Comparison of ENCODE assay signal across 8 cellular contexts in genomic region chr17:74203439-74204240, GRCh38. TPM values are rescaled to one million over a fixed set of nuclear protein-coding genes. Genes with fewer than 3 reads are reported as not detected.
DNase-seq lines count a peak whose midpoint lies in the region; ATAC-seq, FAIRE-seq and TF ChIP-seq lines count a peak whose summit lies in the region.

Gene RPL38 (plus strand): TSS chr17:74203678. CDS start chr17:74203956, 278 bp downstream.

- H3K4me2 ChIP-seq in astrocyte (ENCODE audit: low read length): peak within 1 kb of the TSS; percentile 86

- H3K36me3 Mint-ChIP-seq in astrocyte (ENCODE audit: low read depth, unreplicated experiment): peaks cover 20% of the 10 kb centered on the region

- H2AFZ ChIP-seq in astrocyte (ENCODE audit: low read depth, low read length): peak within 1 kb of the TSS; percentile 72

- H3K36me3 ChIP-seq in astrocyte (ENCODE audit: insufficient read depth, low read length) (peaks cover 33% of the 10 kb centered on the region), rectal smooth muscle tissue (ENCODE audit: control insufficient read depth, insufficient read depth, low read length) (peaks cover 18% of the 10 kb centered on the region), aorta (ENCODE audit: control insufficient read depth in 1 of 2, insufficient read depth in 2 of 2, low read length in 1 of 2) (peaks cover 0 to 2% of the 10 kb centered on the region in 2 donors)

- no peaks in the 10 kb centered on the region for H3K9me3 ChIP-seq in astrocyte (ENCODE audit: insufficient read depth, low read depth, low read length)
- H3K9me3 ChIP-seq in aorta (ENCODE audit: control insufficient read depth, low read length): no peaks in the 10 kb centered on the region

- peak; percentile 89 for TF ChIP-seq CTCF in astrocyte (IDR thresholded peaks at IDR 0.05; ENCODE audit: insufficient read depth, low read depth, low read length)

- peaks cover 22% of the 10 kb centered on the region for H3K4me1 Mint-ChIP-seq in astrocyte (ENCODE audit: low read depth, unreplicated experiment)

- peak within 1 kb of the TSS; percentile 89 for H3K27ac ChIP-seq in astrocyte (ENCODE audit: low read depth, low read length)
- H3K27ac ChIP-seq in rectal smooth muscle tissue (ENCODE audit: low read depth, low read length): peak within 1 kb of the TSS; percentile 77
- peak within 1 kb of the TSS in 1 of 2 donors; percentile 81 for H3K27ac ChIP-seq in aorta (ENCODE audit: low read depth in 1 of 2, low read length in 2 of 2)

- H3K4me1 ChIP-seq in astrocyte (ENCODE audit: insufficient read depth, low read length) (peaks cover 26% of the 10 kb centered on the region), rectal smooth muscle tissue (ENCODE audit: control insufficient read depth, insufficient read depth, low read length) (peaks cover 13% of the 10 kb centered on the region), aorta (ENCODE audit: control insufficient read depth in 1 of 2, insufficient read depth in 2 of 2, low read length in 2 of 2) (no peaks in the 10 kb centered on the region)

- H3K27me3 Mint-ChIP-seq in astrocyte (ENCODE audit: low read depth, unreplicated experiment): peaks cover 9% of the 10 kb centered on the region

- peak; percentile 62 for ATAC-seq in HG02884 (IDR thresholded peaks at IDR 0.05; ENCODE audit: unreplicated experiment)
- ATAC-seq in aorta (ENCODE audit: low FRiP score): peak; percentile 97

- 1% methylated on average over 52 to 53 of the region's 53 CpGs for WGBS in aorta, 2 donors

- H3K4me3 ChIP-seq in astrocyte (ENCODE audit: insufficient read depth, low read depth, low read length) (peak within 1 kb of the TSS; percentile 98), rectal smooth muscle tissue (ENCODE audit: low read length) (peak within 1 kb of the TSS; percentile 79), aorta (ENCODE audit: low read length in 2 of 2) (peak within 1 kb of the TSS; percentile 90 to 97)

- no peaks in the 10 kb centered on the region for H3K9me3 Mint-ChIP-seq in astrocyte (ENCODE audit: unreplicated experiment)

- peak; percentile 99 for TF ChIP-seq POLR2A in GM12891 (IDR thresholded peaks at IDR 0.05; ENCODE audit: low read depth, low read length)

- peaks cover 52% of the 10 kb centered on the region for H3K79me2 ChIP-seq in astrocyte (ENCODE audit: insufficient read depth, low read length)

- DNase-seq in GM12891 (ENCODE audit: insufficient read length, low spot score) (peak; percentile 84), NCI-H1930 (lab: John Stamatoyannopoulos, UW) (peak; percentile 97 to 99), T-helper 22 cell (ENCODE audit: low read depth) (peak; percentile 90), astrocyte (ENCODE audit: low read depth) (peak; percentile 96), hepatic stellate cell (ENCODE audit: low spot score) (peak; percentile 97), aorta (peak; percentile 97 to 98)

- H3K9ac ChIP-seq in astrocyte (ENCODE audit: low read length): peak within 1 kb of the TSS; percentile 100
- peak within 1 kb of the TSS; percentile 64 for H3K9ac ChIP-seq in rectal smooth muscle tissue (ENCODE audit: low read length)

- FAIRE-seq in GM12891 (lab: Jason Lieb, UNC) (peak; percentile 97), astrocyte (lab: Jason Lieb, UNC) (peak; percentile 92)

- H3K27me3 ChIP-seq in astrocyte (ENCODE audit: insufficient read depth, low read length): peaks cover 18% of the 10 kb centered on the region
- peaks cover 3% of the 10 kb centered on the region for H3K27me3 ChIP-seq in rectal smooth muscle tissue (ENCODE audit: control insufficient read depth, insufficient read depth, low read length)
- H3K27me3 ChIP-seq in aorta (ENCODE audit: control insufficient read depth in 1 of 2, insufficient read depth in 2 of 2, low read length in 1 of 2): no peaks in the 10 kb centered on the region

- peak within 1 kb of the TSS; percentile 100 for H3K4me3 Mint-ChIP-seq in astrocyte (ENCODE audit: unreplicated experiment)

- H3K27ac Mint-ChIP-seq in astrocyte (ENCODE audit: unreplicated experiment): peak within 1 kb of the TSS; percentile 99

- intact Hi-C loops in aorta (cut with DNase I): loop anchor here (10.0 kb wide), 2 partner anchors 161 to 559 kb away; partner anchors contain the start of genes BTBD17 (in 1 of the 2), GPR142 (in 1 of the 2) and SDK2 (in 1 of the 2)

- H4K20me1 ChIP-seq in astrocyte (ENCODE audit: insufficient read depth, low read length): peaks cover 49% of the 10 kb centered on the region

TF ChIP-seq in GM12891, 5 proteins besides CTCF, POLR2A, EP300 and RAD21:
- TF ChIP-seq PAX5 (IDR thresholded peaks at IDR 0.05; ENCODE audit: insufficient read depth, low read length, severe bottlenecking) (no peak), TAF1 (IDR thresholded peaks at IDR 0.05; ENCODE audit: low read depth, low read length) (peak; percentile 100), SPI1 (IDR thresholded peaks at IDR 0.05; ENCODE audit: low read depth, low read length) (peak; percentile 64), POLR2AphosphoS5 (IDR thresholded peaks at IDR 0.05; ENCODE audit: low read depth, low read length) (peak; percentile 99), POU2F2 (IDR thresholded peaks at IDR 0.05; ENCODE audit: low read depth, low read length) (peak; percentile 95)

RNA-seq across cellular contexts. Expression of gene RPL38, which starts in this region (rescaled TPM):
- polyA plus RNA-seq in GM12891 (2012; ENCODE audit: low read depth, missing spikeins): 5,694 TPM
- total RNA-seq in astrocyte (832 and 919 TPM in 2 replicates), aorta (100 to 1,000 TPM; 597 to 622 TPM)
- 1,000 to 10,000 TPM; 1,364 to 2,568 TPM for polyA plus RNA-seq in aorta
